Comparison of ENCODE assay signal across 1 cellular context in the genomic region with DNA sequence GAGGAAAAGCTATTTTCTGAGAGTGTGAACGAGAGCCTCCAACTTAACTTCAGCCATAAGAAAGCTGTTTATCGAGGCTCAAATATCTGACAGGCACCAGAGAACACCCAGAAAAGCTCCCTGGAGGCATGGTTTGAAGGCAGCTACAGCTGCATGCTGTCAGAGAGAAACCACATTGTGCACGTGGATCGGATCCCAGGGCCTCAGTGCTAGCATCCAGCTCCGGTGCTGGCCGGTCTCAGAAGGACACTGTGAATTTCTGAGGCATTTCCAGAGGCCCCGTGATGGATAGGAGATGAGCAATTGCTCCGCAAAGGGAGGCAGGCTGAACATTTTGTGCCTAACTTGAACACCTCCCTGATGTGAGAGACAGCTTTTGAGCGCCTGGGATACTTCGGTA.
TF ChIP-seq lines count a peak whose summit lies in the region.

No MANE protein-coding gene starts in this region.

TF ChIP-seq in HepG2, 621 proteins besides CTCF, POLR2A, EP300 and RAD21 (continued from another document):
- TF ChIP-seq ZNF138 (CRISPR knock-in tag; IDR thresholded peaks at IDR 0.05; ENCODE audit: low read depth) (no peak), ZNF776 (CRISPR knock-in tag; IDR thresholded peaks at IDR 0.05) (no peak), RBM22 (optimal IDR thresholded peaks at IDR 0.05; ENCODE audit: low read length) (no peak), KDM4B (CRISPR knock-in tag; IDR thresholded peaks at IDR 0.05) (no peak), STAG1 (CRISPR knock-in tag; IDR thresholded peaks at IDR 0.05) (no peak), CHD2 (IDR thresholded peaks at IDR 0.05; ENCODE audit: low read depth, low read length) (no peak)
- TF ChIP-seq, protein P1, sequence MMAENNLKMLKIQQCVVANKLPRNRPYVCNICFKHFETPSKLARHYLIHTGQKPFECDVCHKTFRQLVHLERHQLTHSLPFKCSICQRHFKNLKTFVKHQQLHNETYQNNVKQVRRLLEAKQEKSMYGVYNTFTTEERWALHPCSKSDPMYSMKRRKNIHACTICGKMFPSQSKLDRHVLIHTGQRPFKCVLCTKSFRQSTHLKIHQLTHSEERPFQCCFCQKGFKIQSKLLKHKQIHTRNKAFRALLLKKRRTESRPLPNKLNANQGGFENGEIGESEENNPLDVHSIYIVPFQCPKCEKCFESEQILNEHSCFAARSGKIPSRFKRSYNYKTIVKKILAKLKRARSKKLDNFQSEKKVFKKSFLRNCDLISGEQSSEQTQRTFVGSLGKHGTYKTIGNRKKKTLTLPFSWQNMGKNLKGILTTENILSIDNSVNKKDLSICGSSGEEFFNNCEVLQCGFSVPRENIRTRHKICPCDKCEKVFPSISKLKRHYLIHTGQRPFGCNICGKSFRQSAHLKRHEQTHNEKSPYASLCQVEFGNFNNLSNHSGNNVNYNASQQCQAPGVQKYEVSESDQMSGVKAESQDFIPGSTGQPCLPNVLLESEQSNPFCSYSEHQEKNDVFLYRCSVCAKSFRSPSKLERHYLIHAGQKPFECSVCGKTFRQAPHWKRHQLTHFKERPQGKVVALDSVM (CRISPR knock-in tag; IDR thresholded peaks at IDR 0.05), result no peak
- TF ChIP-seq, protein P2, sequence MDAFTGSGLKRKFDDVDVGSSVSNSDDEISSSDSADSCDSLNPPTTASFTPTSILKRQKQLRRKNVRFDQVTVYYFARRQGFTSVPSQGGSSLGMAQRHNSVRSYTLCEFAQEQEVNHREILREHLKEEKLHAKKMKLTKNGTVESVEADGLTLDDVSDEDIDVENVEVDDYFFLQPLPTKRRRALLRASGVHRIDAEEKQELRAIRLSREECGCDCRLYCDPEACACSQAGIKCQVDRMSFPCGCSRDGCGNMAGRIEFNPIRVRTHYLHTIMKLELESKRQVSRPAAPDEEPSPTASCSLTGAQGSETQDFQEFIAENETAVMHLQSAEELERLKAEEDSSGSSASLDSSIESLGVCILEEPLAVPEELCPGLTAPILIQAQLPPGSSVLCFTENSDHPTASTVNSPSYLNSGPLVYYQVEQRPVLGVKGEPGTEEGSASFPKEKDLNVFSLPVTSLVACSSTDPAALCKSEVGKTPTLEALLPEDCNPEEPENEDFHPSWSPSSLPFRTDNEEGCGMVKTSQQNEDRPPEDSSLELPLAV (CRISPR knock-in tag; conservative IDR thresholded peaks at IDR 0.05; ENCODE audit: low read depth), result no peak
